8 cellular contexts compared by ENCODE assay signal in the genomic region with DNA sequence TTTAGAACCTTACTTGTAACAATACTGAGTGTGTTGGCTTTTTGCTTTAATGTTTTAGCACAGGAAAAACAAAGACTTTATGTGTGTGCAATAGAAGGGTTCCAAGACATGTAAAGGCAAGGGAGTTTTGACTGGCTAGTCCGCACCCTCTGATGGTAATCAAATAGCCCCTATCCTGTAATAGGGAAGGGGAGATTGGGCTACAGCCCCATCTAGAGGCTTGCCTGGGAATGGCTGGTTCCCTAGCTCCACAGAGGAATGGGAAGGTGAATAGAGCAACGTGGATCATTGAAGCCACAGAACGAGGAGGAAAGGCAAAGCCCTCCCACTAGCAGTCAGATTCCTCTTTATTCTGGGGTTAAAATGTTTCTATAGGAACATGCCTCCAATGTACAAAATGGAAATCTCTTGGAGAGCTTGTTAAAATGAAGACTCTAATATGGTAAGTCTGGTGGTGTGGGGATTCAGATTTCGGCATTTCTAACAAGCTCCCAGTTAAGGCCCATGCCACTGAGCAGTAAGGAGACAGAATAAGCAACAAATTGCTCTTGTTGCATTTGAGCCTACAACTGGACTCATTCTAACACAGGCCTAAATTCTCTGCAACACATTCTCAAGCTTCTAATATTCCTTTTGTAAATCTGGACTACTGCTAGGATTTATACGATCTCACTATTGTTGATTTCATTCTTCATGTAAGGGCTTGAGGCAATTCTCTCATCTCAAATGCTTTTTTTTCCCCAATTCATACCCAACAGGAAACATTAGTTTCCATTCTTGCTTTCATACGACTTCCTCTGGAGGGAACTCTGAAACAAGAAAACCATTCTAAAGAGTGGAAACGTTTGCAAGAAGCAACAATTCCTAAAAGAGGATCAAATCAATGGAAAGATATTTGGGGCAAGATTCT. TPM values are rescaled to one million over a fixed set of nuclear protein-coding genes. Genes with fewer than 3 reads are reported as not detected.
DNase-seq lines count a peak whose midpoint lies in the region; ATAC-seq, FAIRE-seq and TF ChIP-seq lines count a peak whose summit lies in the region.

No MANE protein-coding gene starts in this region.

- H3K79me2 ChIP-seq in GM23248 (ENCODE audit: insufficient read depth) (no peaks in the 10 kb centered on the region), OCI-LY3 (ENCODE audit: low read length) (no peaks in the 10 kb centered on the region; the same call in 1 of the 2 replicates)

- no peaks in the 10 kb centered on the region for H3K4me1 ChIP-seq in BE2C
- H3K4me1 ChIP-seq in GM23248 (ENCODE audit: insufficient read depth): peaks cover 41% of the 10 kb centered on the region
- H3K4me1 ChIP-seq in OCI-LY3 (ENCODE audit: low read length): peaks cover 12% of the 10 kb centered on the region
- H3K4me1 ChIP-seq in body of pancreas: peaks cover 72% of the 10 kb centered on the region
- no peaks in the 10 kb centered on the region for H3K4me1 ChIP-seq in kidney (ENCODE audit: control insufficient read depth in 1 of 2, insufficient read depth in 1 of 2, low read depth in 1 of 2, low read length in 2 of 2)

- H2AFZ ChIP-seq in GM23248 (no peak overlapping the region), OCI-LY3 (ENCODE audit: low read depth, low read length) (no peak overlapping the region)

- peak overlapping the region; percentile 68 for H3K27ac ChIP-seq in GM23248
- no peak overlapping the region for H3K27ac ChIP-seq in OCI-LY3 (ENCODE audit: low read length)
- H3K27ac ChIP-seq in body of pancreas: peak overlapping the region; percentile 11 to 57 (median 54)
- H3K27ac ChIP-seq in kidney (ENCODE audit: low read depth in 2 of 2, low read length in 2 of 2): no peak overlapping the region

- in situ Hi-C loops in GM23248 (cut with MboI): loop anchor here (10.0 to 25.0 kb wide), 3 partner anchors 159 to 437 kb away; no protein-coding TSS in a partner anchor

- intact Hi-C loops in body of pancreas (cut with DNase I): loop anchor here (10.0 kb wide), 2 partner anchors 169 to 459 kb away; a partner anchor contains a TSS
- intact Hi-C loops in kidney (cut with DNase I): loop anchor here (10.0 kb wide), 1 partner anchor 159 kb away; no protein-coding TSS in a partner anchor

- peaks cover 22% of the 10 kb centered on the region for H3K4me1 Mint-ChIP-seq in stimulated activated memory B cell treated with anti-CD40 and anti-IgM and Interleukin-4, amounts not matched to agents 10 μg/mL and 1 μg/mL and 100 μg/mL, for 72 hours

- TF ChIP-seq CTCF in BE2C (IDR thresholded peaks at IDR 0.05; ENCODE audit: low read depth, low read length) (peak; percentile 99), OCI-LY3 (IDR thresholded peaks at IDR 0.05; ENCODE audit: low read depth, low read length) (peak; percentile 77), body of pancreas (IDR thresholded peaks at IDR 0.05) (peak; percentile 71 to 93 (median 87)), kidney (IDR thresholded peaks at IDR 0.05; ENCODE audit: borderline replicate concordance, extremely low read depth, insufficient read depth) (peak; percentile 63)

- 61 to 70% methylated on average over 7 of the region's 7 CpGs for WGBS in GM23248 (ENCODE audit: low coverage in 1 of 2, low lambda C conversion rate in 2 of 2, missing lambda C conversion rate in 2 of 2), 2 experiments
- 26 to 31% methylated on average over 7 of the region's 7 CpGs for WGBS in body of pancreas, 2 donors

- no peaks in the 10 kb centered on the region for H3K9me3 ChIP-seq in BE2C
- H3K9me3 ChIP-seq in GM23248 (ENCODE audit: low read depth): no peaks in the 10 kb centered on the region
- H3K9me3 ChIP-seq in OCI-LY3 (ENCODE audit: insufficient read depth, low read length): no peaks in the 10 kb centered on the region
- no peaks in the 10 kb centered on the region for H3K9me3 ChIP-seq in body of pancreas
- H3K9me3 ChIP-seq in kidney (ENCODE audit: control insufficient read depth in 1 of 2, low read length in 2 of 2): no peaks in the 10 kb centered on the region

- H3K9ac ChIP-seq in GM23248 (no peak overlapping the region), OCI-LY3 (ENCODE audit: low read length) (no peak overlapping the region), kidney (ENCODE audit: low read length in 2 of 2) (no peak overlapping the region)

- peaks cover 77% of the 10 kb centered on the region for H3K36me3 Mint-ChIP-seq in stimulated activated memory B cell treated with anti-CD40 and anti-IgM and Interleukin-4, amounts not matched to agents 10 μg/mL and 1 μg/mL and 100 μg/mL, for 72 hours

- no peak for TF ChIP-seq POLR2A in body of pancreas (IDR thresholded peaks at IDR 0.05)

- H3K27me3 Mint-ChIP-seq in stimulated activated memory B cell treated with anti-CD40 and anti-IgM and Interleukin-4, amounts not matched to agents 10 μg/mL and 1 μg/mL and 100 μg/mL, for 72 hours: no peaks in the 10 kb centered on the region

- H3K9me3 Mint-ChIP-seq in stimulated activated memory B cell treated with anti-CD40 and anti-IgM and Interleukin-4, amounts not matched to agents 10 μg/mL and 1 μg/mL and 100 μg/mL, for 72 hours: no peaks in the 10 kb centered on the region

- H3K4me3 ChIP-seq in BE2C (ENCODE audit: low read depth, low read length) (no peak overlapping the region), GM23248 (no peak overlapping the region), OCI-LY3 (ENCODE audit: low read length) (no peak overlapping the region), body of pancreas (no peak overlapping the region), kidney (ENCODE audit: low read length in 2 of 2) (no peak overlapping the region)

- FAIRE-seq in kidney (lab: Jason Lieb, UNC): no peak

- no peak overlapping the region for H3K4me3 Mint-ChIP-seq in stimulated activated memory B cell treated with anti-CD40 and anti-IgM and Interleukin-4, amounts not matched to agents 10 μg/mL and 1 μg/mL and 100 μg/mL, for 72 hours

- DNase-seq in BE2C (peak; percentile 66), GM23248 (peak; percentile 65), body of pancreas (peak; percentile 61 to 78 (median 68)), kidney (no peak)

- H4K20me1 ChIP-seq in GM23248 (ENCODE audit: insufficient read depth): no peaks in the 10 kb centered on the region
- no peaks in the 10 kb centered on the region for H4K20me1 ChIP-seq in OCI-LY3 (ENCODE audit: insufficient read depth, low read length)

- H3K9me2 ChIP-seq in GM23248 (ENCODE audit: insufficient read depth): no peaks in the 10 kb centered on the region

- peaks cover 6% of the 10 kb centered on the region for H3K36me3 ChIP-seq in BE2C
- H3K36me3 ChIP-seq in GM23248 (ENCODE audit: low read depth): peaks cover 11% of the 10 kb centered on the region
- peaks cover 69% of the 10 kb centered on the region for H3K36me3 ChIP-seq in OCI-LY3 (replicated peaks; ENCODE audit: low read depth, low read length)
- no peaks in the 10 kb centered on the region for H3K36me3 ChIP-seq in body of pancreas (replicated peaks in 1 of 2; ENCODE audit: insufficient read depth in 1 of 2, low read depth in 2 of 2)
- H3K36me3 ChIP-seq in kidney (ENCODE audit: control insufficient read depth in 1 of 2, insufficient read depth in 2 of 2, low read length in 2 of 2): peaks cover 12 to 36% of the 10 kb centered on the region in 2 donors

- ATAC-seq in body of pancreas: peak; percentile 60
- no peak for ATAC-seq in stimulated activated memory B cell treated with anti-CD40 and anti-IgM and Interleukin-4, amounts not matched to agents 10 μg/mL and 1 μg/mL and 100 μg/mL, for 72 hours
- ATAC-seq in HG02798 (IDR thresholded peaks at IDR 0.05; ENCODE audit: poor library complexity, unreplicated experiment): no peak
- ATAC-seq in HG03571 (IDR thresholded peaks at IDR 0.05; ENCODE audit: unreplicated experiment): no peak

- H3K27ac Mint-ChIP-seq in stimulated activated memory B cell treated with anti-CD40 and anti-IgM and Interleukin-4, amounts not matched to agents 10 μg/mL and 1 μg/mL and 100 μg/mL, for 72 hours: peak overlapping the region; percentile 57

- H3K4me2 ChIP-seq in GM23248 (ENCODE audit: unreplicated experiment) (no peak overlapping the region), OCI-LY3 (ENCODE audit: low read length) (no peak overlapping the region)

- H3F3A ChIP-seq in GM23248 (ENCODE audit: insufficient read depth): peaks cover 65% of the 10 kb centered on the region

- no peaks in the 10 kb centered on the region for H3K27me3 ChIP-seq in BE2C
- no peaks in the 10 kb centered on the region for H3K27me3 ChIP-seq in GM23248 (replicated peaks; ENCODE audit: insufficient read depth)
- H3K27me3 ChIP-seq in OCI-LY3 (ENCODE audit: low read depth, low read length): no peaks in the 10 kb centered on the region
- H3K27me3 ChIP-seq in body of pancreas: no peaks in the 10 kb centered on the region

RNA-seq across cellular contexts. Expression of a gene that starts 57.1 kb away (rescaled TPM):
- polyA plus RNA-seq in BE2C (2012; ENCODE audit: insufficient read depth, insufficient read length, low read depth): 9.4 TPM
- total RNA-seq in GM23248 (2014; rRNA removed; shearing (Covaris generic)): 28.7 and 33.3 TPM in 2 replicates
- 16.2 and 17.0 TPM in 2 replicates for polyA plus RNA-seq in GM23248 (2016; fragmentation: Nextera tagmentation; extraction: Ambion mirVana)
- 10 to 100 TPM in 1 of 2 donors, 1 to 10 TPM in 1; 6.6 to 16.9 TPM for total RNA-seq in body of pancreas
- 40.0 TPM for total RNA-seq in kidney
- polyA plus RNA-seq in kidney (ENCODE audit: insufficient read depth, low read depth, low replicate concordance): 3.6 TPM

Comparison
In these comparisons a context has a peak if more than half of its experiments do, and no peak if none do; other contexts are left out.
1. H3K27ac ChIP-seq: peak in GM23248 (single experiment) and body of pancreas (4 of 4); none in OCI-LY3 (single experiment) and kidney (0 of 2).
2. Peak in every context shown above with its lines, with median percentiles within 50 percentile points of each other: CTCF ChIP-seq.